Comparison of ENCODE assay signal across 13 cellular contexts in the genomic region with DNA sequence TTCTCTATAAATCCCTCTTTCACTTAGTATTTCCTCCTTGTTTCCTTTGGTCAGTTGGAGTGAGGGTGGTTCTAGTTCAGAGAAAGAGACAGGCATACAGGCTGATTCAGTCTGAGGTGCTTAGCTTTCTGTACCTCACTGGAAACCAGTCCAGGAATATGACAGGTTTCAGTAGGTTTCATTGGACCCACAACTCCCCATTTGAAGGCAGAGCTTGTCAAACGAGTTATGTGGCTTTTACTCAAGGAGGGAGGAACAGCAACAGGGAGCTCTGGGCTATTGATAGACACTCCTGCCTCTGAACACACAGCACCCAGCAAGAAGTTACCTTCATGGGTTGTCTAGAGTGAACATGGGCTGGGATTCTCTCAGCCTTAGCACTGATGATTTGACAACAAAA. TPM values are rescaled to one million over a fixed set of nuclear protein-coding genes. Genes with fewer than 3 reads are reported as not detected.
DNase-seq lines count a peak whose midpoint lies in the region; ATAC-seq and TF ChIP-seq lines count a peak whose summit lies in the region.
"Had no signal": no experiment of that assay in that cellular context is flagged by ENCODE, and none has a peak within 500 bp of the region (broad histone marks: within the 10 kb centered on the region; RNA-seq: fewer than 3 reads in every experiment).

No MANE protein-coding gene starts in this region.

- ATAC-seq in psoas muscle (no peak), HG03342 (IDR thresholded peaks at IDR 0.05; ENCODE audit: unreplicated experiment) (no peak), HG03442 (IDR thresholded peaks at IDR 0.05; ENCODE audit: unreplicated experiment) (no peak)

- H3K27me3 Mint-ChIP-seq in Calu3 (ENCODE audit: unreplicated experiment) = no peaks in the 10 kb centered on the region
- no peaks in the 10 kb centered on the region for H3K27me3 Mint-ChIP-seq in CD4-positive, alpha-beta memory T cell
- H3K27me3 Mint-ChIP-seq: activated naive CD8-positive, alpha-beta T cell treated with anti-CD3 and anti-CD28 coated beads, Interleukin-2, amount 10 ng/mL, durations not matched to agents 7 days and 5 days had no signal

- no peak for TF ChIP-seq EP300 in esophagus muscularis mucosa (IDR thresholded peaks at IDR 0.05)

- H3K9me3 ChIP-seq in esophagus muscularis mucosa = no peaks in the 10 kb centered on the region
- no peaks in the 10 kb centered on the region for H3K9me3 ChIP-seq in psoas muscle
- no peaks in the 10 kb centered on the region for H3K9me3 ChIP-seq in CD4-positive, alpha-beta memory T cell (ENCODE audit: control insufficient read depth in 1 of 2, low read length in 2 of 2)

- no peaks in the 10 kb centered on the region for H3K27me3 ChIP-seq in esophagus muscularis mucosa
- no peaks in the 10 kb centered on the region for H3K27me3 ChIP-seq in psoas muscle (ENCODE audit: insufficient read depth in 3 of 3, low read length in 2 of 3)
- H3K27me3 ChIP-seq in CD4-positive, alpha-beta memory T cell (ENCODE audit: insufficient read depth, low read length) = no peaks in the 10 kb centered on the region

- intact Hi-C loops in Calu3 (cut with micrococcal nuclease; ENCODE audit: unreplicated experiment) (no loop called here), esophagus muscularis mucosa (cut with DNase I) (no loop called here), psoas muscle (cut with DNase I) (loop anchor here in 1 of 2 donors (5.0 kb wide), 1 partner anchor 35 kb away; no protein-coding TSS in a partner anchor)
- intact Hi-C loops in CD4-positive, alpha-beta memory T cell (cut with micrococcal nuclease) = no loop called here

- DNase-seq in Calu3 (peak; percentile 78), NCI-H526 treated with DMSO at 0.1 percent for 48 hours (lab: John Stamatoyannopoulos, UW) (peak; percentile 19), esophagus muscularis mucosa (ENCODE audit: extremely low spot score) (no peak), psoas muscle (no peak), cerebellum (ENCODE audit: low spot score) (no peak)
- DNase-seq in CD4-positive, alpha-beta memory T cell = no peak
- DNase-seq: activated naive CD8-positive, alpha-beta T cell treated with anti-CD3 and anti-CD28 coated beads, Interleukin-2, amount 10 ng/mL, durations not matched to agents 7 days and 5 days; DND-41; hypothalamus; NCI-H187 treated with DMSO at 0.1 percent for 48 hours; T1000 had no signal

- CTCF ChIA-PET in Calu3 (lab: Charles Lee) = interaction anchor here (0.7 to 1.9 kb wide), 9 partner anchors 9 to 272 kb away, joined by 3 to 8 read pairs (median 3); a partner anchor contains a TSS
- CTCF ChIA-PET in CD4-positive, alpha-beta memory T cell (lab: Charles Lee; ENCODE audit: partially characterized antibody) = interaction anchor here (1.0 to 1.4 kb wide), 4 partner anchors 15 to 226 kb away, joined by 3 to 5 read pairs (median 3); a partner anchor contains a TSS

- H3K4me1 ChIP-seq in esophagus muscularis mucosa (peaks cover 98 to 100% (median 99%) of the 10 kb centered on the region in 4 donors), psoas muscle (peaks cover 95% of the 10 kb centered on the region)
- H3K4me1 ChIP-seq in CD4-positive, alpha-beta memory T cell (ENCODE audit: insufficient read depth, low read length) = peaks cover 93% of the 10 kb centered on the region

- H3K36me3 Mint-ChIP-seq in Calu3 (ENCODE audit: insufficient read depth, unreplicated experiment) = peaks cover 98% of the 10 kb centered on the region
- peaks cover 7 to 19% of the 10 kb centered on the region in 2 donors for H3K36me3 Mint-ChIP-seq in CD4-positive, alpha-beta memory T cell

- H3K4me3 Mint-ChIP-seq in Calu3 (ENCODE audit: low read depth, unreplicated experiment) = peak overlapping the region; percentile 99
- H3K4me3 Mint-ChIP-seq in CD4-positive, alpha-beta memory T cell = no peak overlapping the region
- H3K4me3 Mint-ChIP-seq: activated naive CD8-positive, alpha-beta T cell treated with anti-CD3 and anti-CD28 coated beads, Interleukin-2, amount 10 ng/mL, durations not matched to agents 7 days and 5 days had no signal

- H3K9me3 Mint-ChIP-seq in Calu3 (ENCODE audit: low read depth, unreplicated experiment) = no peaks in the 10 kb centered on the region
- no peaks in the 10 kb centered on the region for H3K9me3 Mint-ChIP-seq in CD4-positive, alpha-beta memory T cell
- H3K9me3 Mint-ChIP-seq: activated naive CD8-positive, alpha-beta T cell treated with anti-CD3 and anti-CD28 coated beads, Interleukin-2, amount 10 ng/mL, durations not matched to agents 7 days and 5 days had no signal

- H3K4me3 ChIP-seq in esophagus muscularis mucosa = no peak overlapping the region
- peak overlapping the region; percentile 49 for H3K4me3 ChIP-seq in psoas muscle
- H3K4me3 ChIP-seq in CD4-positive, alpha-beta memory T cell (ENCODE audit: low read length in 2 of 2) = no peak overlapping the region

- POLR2A ChIA-PET in CD4-positive, alpha-beta memory T cell (lab: Charles Lee; ENCODE audit: partially characterized antibody) = interaction anchor here (2.6 kb wide), 1 partner anchor 15 kb away, joined by 17 read pairs; a partner anchor contains a TSS

- H3K36me3 ChIP-seq in esophagus muscularis mucosa = peaks cover 0 to 9% (median 2%) of the 10 kb centered on the region in 4 donors
- no peaks in the 10 kb centered on the region for H3K36me3 ChIP-seq in psoas muscle (ENCODE audit: insufficient read depth in 1 of 2, low read depth in 1 of 2)
- no peaks in the 10 kb centered on the region for H3K36me3 ChIP-seq in CD4-positive, alpha-beta memory T cell (ENCODE audit: insufficient read depth, low read length)

- H3K4me1 Mint-ChIP-seq in Calu3 (ENCODE audit: low read depth, unreplicated experiment) = peaks cover 93% of the 10 kb centered on the region
- H3K4me1 Mint-ChIP-seq in CD4-positive, alpha-beta memory T cell = peaks cover 39 to 94% (median 73%) of the 10 kb centered on the region in 4 donors

- H3K27ac ChIP-seq in esophagus muscularis mucosa (replicated peaks in 1 of 4) = peak overlapping the region; percentile 92 to 99 (median 98)
- peak overlapping the region; percentile 95 for H3K27ac ChIP-seq in psoas muscle
- H3K27ac ChIP-seq in CD4-positive, alpha-beta memory T cell (ENCODE audit: low read depth, low read length) = no peak overlapping the region

- no peak for TF ChIP-seq POLR2A in esophagus muscularis mucosa (IDR thresholded peaks at IDR 0.05; ENCODE audit: low read depth)

- peak overlapping the region; percentile 100 for H3K27ac Mint-ChIP-seq in Calu3 (ENCODE audit: unreplicated experiment)
- peak overlapping the region in 1 of 7 donors; percentile 20 for H3K27ac Mint-ChIP-seq in CD4-positive, alpha-beta memory T cell
- H3K27ac Mint-ChIP-seq: activated naive CD8-positive, alpha-beta T cell treated with anti-CD3 and anti-CD28 coated beads, Interleukin-2, amount 10 ng/mL, durations not matched to agents 7 days and 5 days had no signal

- BruUV-seq in Calu3 (replicated peaks; lab: Mats Ljungman, UMichigan) = no TSS peak

- no peak for TF ChIP-seq CTCF in Calu3 (IDR thresholded peaks at IDR 0.05; ENCODE audit: unreplicated experiment)
- no peak for TF ChIP-seq CTCF in esophagus muscularis mucosa (IDR thresholded peaks at IDR 0.05)
- TF ChIP-seq CTCF in psoas muscle (IDR thresholded peaks at IDR 0.05) = no peak

- 24% methylated on average over 1 of the region's 1 CpG for WGBS in esophagus muscularis mucosa
- 4 to 33% (median 4%) methylated on average over 1 of the region's 1 CpG for WGBS in psoas muscle, 3 donors

RNA-seq across cellular contexts. Expression of a gene that starts 14.5 kb away (rescaled TPM):
- total RNA-seq in Calu3 (2022) (1,462 and 1,577 TPM in 2 replicates), esophagus muscularis mucosa (100 to 1,000 TPM; 416 to 816 (median 598) TPM), psoas muscle (100 to 1,000 TPM in 1 of 4 donors, 10 to 100 TPM in 3; 79.9 to 127 (median 89.2) TPM), cerebellum (71.8 TPM)
- polyA plus RNA-seq in psoas muscle = 10 to 100 TPM; 38.3 to 45.2 (median 43.0) TPM
- total RNA-seq in CD4-positive, alpha-beta memory T cell = 100 to 1,000 TPM; 151 to 155 TPM
- polyA plus RNA-seq in CD4-positive, alpha-beta memory T cell = 10 to 100 TPM in 1 of 2 donors, 1 to 10 TPM in 1; 4.0 to 24.4 TPM

RNA-seq across cellular contexts. Expression of a gene that starts 43.0 kb away (rescaled TPM):
- total RNA-seq in Calu3 (2022) (334 and 338 TPM in 2 replicates), esophagus muscularis mucosa (100 to 1,000 TPM; 333 to 570 (median 446) TPM), psoas muscle (100 to 1,000 TPM; 367 to 549 (median 436) TPM), cerebellum (98.1 TPM)
- 100 to 1,000 TPM; 422 to 984 (median 637) TPM for polyA plus RNA-seq in psoas muscle
- total RNA-seq in CD4-positive, alpha-beta memory T cell = 100 to 1,000 TPM; 320 to 340 TPM
- 100 to 1,000 TPM; 364 to 424 TPM for polyA plus RNA-seq in CD4-positive, alpha-beta memory T cell

RNA-seq across cellular contexts. Expression of a gene that starts 44.2 kb away (rescaled TPM):
- 1.2 TPM in 1 of 2 replicates, not detected in the other for total RNA-seq in Calu3 (2022)
- total RNA-seq in esophagus muscularis mucosa = 1 to 10 TPM; 1.2 to 4.5 (median 3.1) TPM
- total RNA-seq in psoas muscle = 1 to 10 TPM in 3 of 4 donors, under 1 TPM in 1; 0.67 to 1.4 (median 1.2) TPM
- polyA plus RNA-seq in psoas muscle = under 1 TPM; 0.36 to 0.68 (median 0.64) TPM
- total RNA-seq in CD4-positive, alpha-beta memory T cell = 100 to 1,000 TPM; 346 to 361 TPM
- polyA plus RNA-seq in CD4-positive, alpha-beta memory T cell = 100 to 1,000 TPM; 142 to 177 TPM
- 0.27 TPM for total RNA-seq in cerebellum

Comparison
In these comparisons a context has a peak if more than half of its experiments do, and no peak if none do; other contexts are left out.
1. DNase-seq: peak in Calu3 (single experiment) and NCI-H526 treated with DMSO at 0.1 percent for 48 hours (single experiment); none in esophagus muscularis mucosa (single experiment), psoas muscle (0 of 2), CD4-positive, alpha-beta memory T cell (0 of 5) and cerebellum (single experiment).
2. RNA of a gene that starts 44.2 kb away (total RNA-seq): 346 to 361 TPM in CD4-positive, alpha-beta memory T cell; 1.2 to 4.5 TPM in esophagus muscularis mucosa, 0.67 to 1.4 TPM in psoas muscle, 1.2 TPM in Calu3 and 0.27 TPM in cerebellum (single experiment); every median in the first group is over 10 times any median in the second.